19 cellular contexts compared by ENCODE assay signal in the genomic region with DNA sequence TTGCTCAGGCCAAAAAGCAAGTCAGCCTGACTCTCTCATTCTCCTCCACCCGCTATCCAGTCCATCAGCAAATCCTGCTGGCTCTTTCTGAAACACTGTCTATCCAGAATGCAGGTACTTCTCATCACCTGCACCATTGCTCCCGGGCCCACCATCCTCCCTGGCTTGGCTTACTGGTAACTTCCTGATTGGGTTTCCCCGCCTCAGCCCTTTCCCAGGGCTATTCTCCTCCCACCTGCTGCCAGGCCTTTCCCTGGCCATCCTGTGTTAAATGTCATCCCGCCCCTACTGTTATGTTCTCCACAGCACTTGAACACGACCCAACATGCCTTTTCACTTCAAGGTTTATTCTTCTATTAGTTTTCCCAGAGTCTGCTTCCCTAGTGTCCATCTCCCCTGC.
DNase-seq lines count a peak whose midpoint lies in the region; ATAC-seq, FAIRE-seq and TF ChIP-seq lines count a peak whose summit lies in the region.
"Had no signal": no experiment of that assay in that cellular context is flagged by ENCODE, and none has a peak within 500 bp of the region (broad histone marks: within the 10 kb centered on the region; RNA-seq: fewer than 3 reads in every experiment).

No MANE protein-coding gene starts in this region.

- no peaks in the 10 kb centered on the region for H3K27me3 Mint-ChIP-seq in activated T-helper 17 cell treated with anti-CD3 and anti-CD28 coated beads, Interleukin-2, amount 50 U/mL, for 72 hours
- H3K27me3 Mint-ChIP-seq: CD4-positive, alpha-beta T cell; dendritic cell treated with granulocyte-macrophage colony-stimulating factor and Interleukin-4, amounts not matched to agents 40 ng/mL and 50 ng/mL, for 4 days had no signal

- H3K27ac Mint-ChIP-seq in activated T-helper 17 cell treated with anti-CD3 and anti-CD28 coated beads, Interleukin-2, amount 50 U/mL, for 72 hours = no peak overlapping the region
- H3K27ac Mint-ChIP-seq: CD4-positive, alpha-beta T cell; dendritic cell treated with granulocyte-macrophage colony-stimulating factor and Interleukin-4, amounts not matched to agents 40 ng/mL and 50 ng/mL, for 4 days had no signal

- peaks cover 8% of the 10 kb centered on the region for H3K4me1 Mint-ChIP-seq in activated T-helper 17 cell treated with anti-CD3 and anti-CD28 coated beads, Interleukin-2, amount 50 U/mL, for 72 hours

- H3K36me3 ChIP-seq in bronchial epithelial cell (ENCODE audit: control insufficient read depth, insufficient read depth, low read length) (no peaks in the 10 kb centered on the region), thoracic aorta (no peaks in the 10 kb centered on the region)

- H3K4me1 ChIP-seq in thoracic aorta (ENCODE audit: control insufficient read depth in 1 of 2, low read depth in 2 of 2) = peaks cover 35 to 84% of the 10 kb centered on the region in 2 donors
- H3K4me1 ChIP-seq: A549 had no signal

- H3K9me3 Mint-ChIP-seq in activated T-helper 17 cell treated with anti-CD3 and anti-CD28 coated beads, Interleukin-2, amount 50 U/mL, for 72 hours = no peaks in the 10 kb centered on the region
- H3K9me3 Mint-ChIP-seq: CD4-positive, alpha-beta T cell; dendritic cell treated with granulocyte-macrophage colony-stimulating factor and Interleukin-4, amounts not matched to agents 40 ng/mL and 50 ng/mL, for 4 days had no signal

- no peak for TF ChIP-seq CTCF in bronchial epithelial cell (IDR thresholded peaks at IDR 0.05; ENCODE audit: insufficient read depth, low read length, severe bottlenecking)
- no peak for TF ChIP-seq CTCF in thoracic aorta (IDR thresholded peaks at IDR 0.05)

- FAIRE-seq in bronchial epithelial cell (lab: Jason Lieb, UNC) = no peak
- FAIRE-seq: A549 had no signal

- peak; percentile 29 for DNase-seq in NCI-H748 (lab: John Stamatoyannopoulos, UW; ENCODE audit: unreplicated experiment)
- no peak for DNase-seq in NCI-H748 treated with DMSO at 0.1 percent for 48 hours (lab: John Stamatoyannopoulos, UW)
- DNase-seq in NCI-H2107 treated with DMSO at 0.1 percent for 48 hours (lab: John Stamatoyannopoulos, UW; ENCODE audit: unreplicated experiment) = peak; percentile 44
- peak; percentile 69 for DNase-seq in bronchial epithelial cell (ENCODE audit: low read depth)
- DNase-seq in thoracic aorta (ENCODE audit: low spot score) = no peak
- no peak for DNase-seq in activated gamma-delta T cell treated with Interleukin-2 at 50 U/mL for 16 hours
- DNase-seq: activated CD8-positive, alpha-beta memory T cell treated with anti-CD3 and anti-CD28 coated beads for 24 hours; activated effector memory CD4-positive, alpha-beta T cell treated with Interleukin-2 at 50 U/mL for 16 hours; aorta; CD4-positive, alpha-beta T cell; GDM1; NCI-H2081; psoas muscle; stimulated activated CD4-positive, alpha-beta T cell treated with anti-CD3 and anti-CD28 coated beads, Interleukin-12 subunit alpha, Interleukin-12 subunit beta, amount 100 ng/mL, for 4 hours had no signal

- no peak overlapping the region for H3K4me3 ChIP-seq in bronchial epithelial cell (ENCODE audit: low read depth, low read length)
- no peak overlapping the region for H3K4me3 ChIP-seq in thoracic aorta
- H3K4me3 ChIP-seq: A549, psoas muscle had no signal

- peak overlapping the region; percentile 11 to 13 for H3K27ac ChIP-seq in thoracic aorta
- H3K27ac ChIP-seq: A549, psoas muscle had no signal

- no peaks in the 10 kb centered on the region for H3K36me3 Mint-ChIP-seq in activated T-helper 17 cell treated with anti-CD3 and anti-CD28 coated beads, Interleukin-2, amount 50 U/mL, for 72 hours (ENCODE audit: low read depth)

- ATAC-seq in thoracic aorta (ENCODE audit: insufficient number of reproducible peaks, low FRiP score, low read depth) (no peak), GM18858 (IDR thresholded peaks at IDR 0.05; ENCODE audit: unreplicated experiment) (no peak)
- ATAC-seq in activated T-helper 17 cell treated with anti-CD3 and anti-CD28 coated beads, Interleukin-2, amount 50 U/mL, for 72 hours (replicated peaks) = no peak
- ATAC-seq: A549, esophagus mucosa, psoas muscle had no signal

- H3K4me3 Mint-ChIP-seq in activated T-helper 17 cell treated with anti-CD3 and anti-CD28 coated beads, Interleukin-2, amount 50 U/mL, for 72 hours = no peak overlapping the region
- H3K4me3 Mint-ChIP-seq: CD4-positive, alpha-beta T cell; dendritic cell treated with granulocyte-macrophage colony-stimulating factor and Interleukin-4, amounts not matched to agents 40 ng/mL and 50 ng/mL, for 4 days had no signal

- no peaks in the 10 kb centered on the region for H3K27me3 ChIP-seq in bronchial epithelial cell (ENCODE audit: control insufficient read depth, insufficient read depth, low read length)
- no peaks in the 10 kb centered on the region for H3K27me3 ChIP-seq in thoracic aorta (replicated peaks; ENCODE audit: insufficient read depth)

- H3K9me3 ChIP-seq in thoracic aorta = no peaks in the 10 kb centered on the region
- H3K9me3 ChIP-seq: A549, psoas muscle had no signal

Comparison
In these comparisons a context has a peak if more than half of its experiments do, and no peak if none do; other contexts are left out.
1. DNase-seq: peak in NCI-H748 (single experiment), NCI-H2107 treated with DMSO at 0.1 percent for 48 hours (single experiment) and bronchial epithelial cell (single experiment); none in NCI-H748 treated with DMSO at 0.1 percent for 48 hours (single experiment), thoracic aorta (single experiment) and activated gamma-delta T cell treated with Interleukin-2 at 50 U/mL for 16 hours (single experiment).